In the genomic region with DNA sequence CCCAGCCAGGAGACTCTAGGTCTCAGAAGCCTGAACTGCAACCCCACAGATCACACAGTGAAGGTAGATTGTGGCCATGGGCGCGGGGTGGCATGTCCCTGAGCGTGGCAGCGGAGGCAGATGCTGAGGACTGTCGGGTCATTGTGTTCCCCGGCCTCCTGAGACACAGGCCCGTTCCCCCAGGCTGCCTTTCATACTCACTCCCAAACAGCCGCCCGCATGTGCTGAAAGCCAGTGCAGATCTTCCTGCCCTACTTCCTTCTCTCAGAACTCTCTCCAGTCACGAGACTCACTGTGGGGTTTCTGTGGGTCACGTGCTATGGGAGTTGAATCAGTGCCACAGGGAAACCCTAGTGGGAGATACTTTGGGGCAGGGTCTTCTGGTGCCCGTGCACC, we compare ENCODE assay signal across 14 cellular contexts.
"Had no signal": no experiment of that assay in that cellular context is flagged by ENCODE, and none has a peak within 500 bp of the region (broad histone marks: within the 10 kb centered on the region; RNA-seq: fewer than 3 reads in every experiment).

No MANE protein-coding gene starts in this region.

- H3K27me3 Mint-ChIP-seq: effector memory CD8-positive, alpha-beta T cell; naive thymus-derived CD4-positive, alpha-beta T cell; stimulated activated naive B cell treated with anti-CD40 and anti-IgM and Interleukin-4, amounts not matched to agents 10 μg/mL and 1 μg/mL and 100 μg/mL, for 72 hours had no signal

- H3K9me3 Mint-ChIP-seq: effector memory CD8-positive, alpha-beta T cell; naive thymus-derived CD4-positive, alpha-beta T cell; stimulated activated naive B cell treated with anti-CD40 and anti-IgM and Interleukin-4, amounts not matched to agents 10 μg/mL and 1 μg/mL and 100 μg/mL, for 72 hours had no signal

- DNase-seq: activated CD4-positive, alpha-beta T cell treated with anti-CD3 and anti-CD28 coated beads for 4 hours; activated CD8-positive, alpha-beta memory T cell treated with anti-CD3 and anti-CD28 coated beads, Interleukin-2, amount 50 U/mL, for 4 hours; activated CD8-positive, alpha-beta T cell treated with anti-CD3 and anti-CD28 coated beads, Interleukin-2, amount 10 ng/mL, durations not matched to agents 7 days and 5 days; activated T-cell treated with anti-CD3 and anti-CD28 coated beads, Interleukin-2, amount 50 U/mL, for 48 hours; anterior cingulate cortex; brain microvascular endothelial cell; cerebellar nuclear complex; dermis blood vessel endothelial cell; effector memory CD8-positive, alpha-beta T cell; heart right ventricle; naive thymus-derived CD4-positive, alpha-beta T cell; ovary; stimulated activated naive B cell treated with anti-CD40 and anti-IgM and Interleukin-4, amounts not matched to agents 10 μg/mL and 1 μg/mL and 100 μg/mL, for 72 hours; T1000 had no signal

- H3K4me1 Mint-ChIP-seq: naive thymus-derived CD4-positive, alpha-beta T cell had no signal

- H3K27ac Mint-ChIP-seq: activated CD8-positive, alpha-beta T cell treated with anti-CD3 and anti-CD28 coated beads, Interleukin-2, amount 10 ng/mL, durations not matched to agents 7 days and 5 days; effector memory CD8-positive, alpha-beta T cell; naive thymus-derived CD4-positive, alpha-beta T cell; stimulated activated naive B cell treated with anti-CD40 and anti-IgM and Interleukin-4, amounts not matched to agents 10 μg/mL and 1 μg/mL and 100 μg/mL, for 72 hours had no signal

- H3K4me3 Mint-ChIP-seq: activated CD8-positive, alpha-beta T cell treated with anti-CD3 and anti-CD28 coated beads, Interleukin-2, amount 10 ng/mL, durations not matched to agents 7 days and 5 days; effector memory CD8-positive, alpha-beta T cell; naive thymus-derived CD4-positive, alpha-beta T cell; stimulated activated naive B cell treated with anti-CD40 and anti-IgM and Interleukin-4, amounts not matched to agents 10 μg/mL and 1 μg/mL and 100 μg/mL, for 72 hours had no signal
